In genomic region chr6:163711071-163711470, GRCh38 we compare ENCODE assay signal across 19 cellular contexts.
A peak's percentile ranks its signal among the peaks of the same experiment; 100 is the strongest.
DNase-seq lines count a peak whose midpoint lies in the region; ATAC-seq and TF ChIP-seq lines count a peak whose summit lies in the region.
"Had no signal": no experiment of that assay in that cellular context is flagged by ENCODE, and none has a peak within 500 bp of the region (broad histone marks: within the 10 kb centered on the region; RNA-seq: fewer than 3 reads in every experiment).

No MANE protein-coding gene starts in this region.

- H4K20me1 ChIP-seq in SU-DHL-6 (ENCODE audit: low read depth, low read length): no peaks in the 10 kb centered on the region

- H3K4me3 ChIP-seq in SU-DHL-6 (ENCODE audit: insufficient read depth, low read length, poor library complexity, severe bottlenecking): no peak overlapping the region
- H3K4me3 ChIP-seq in lung: no peak overlapping the region
- H3K4me3 ChIP-seq in transverse colon: no peak overlapping the region
- H3K4me3 ChIP-seq: ovary, skin epidermis had no signal

- no peaks in the 10 kb centered on the region for H3K9me2 ChIP-seq in SU-DHL-6 (replicated peaks; ENCODE audit: insufficient read depth, low read length)

- DNase-seq in activated naive CD4-positive, alpha-beta T cell treated with anti-CD3 and anti-CD28 coated beads for 36 hours: no peak
- no peak for DNase-seq in lung (ENCODE audit: low spot score)
- DNase-seq in transverse colon: no peak
- DNase-seq in cerebellar nuclear complex (lab: John Stamatoyannopoulos, UW): no peak
- no peak for DNase-seq in activated CD4-positive, alpha-beta memory T cell treated with anti-CD3 and anti-CD28 coated beads, Interleukin-2, amount 10 ng/mL, durations not matched to agents 7 days and 5 days
- DNase-seq: activated CD4-positive, alpha-beta T cell treated with anti-CD3 and anti-CD28 coated beads, Interleukin-2, amount 50 U/mL, for 4 hours; activated T-cell treated with anti-CD3 and anti-CD28 coated beads, Interleukin-2, amount 50 U/mL, for 24 hours; cortex of kidney; DMS53; foreskin melanocyte; NCI-H1436 treated with DMSO at 0.1 percent for 48 hours; stimulated activated CD4-positive, alpha-beta T cell treated with anti-CD3 and anti-CD28 coated beads, Interleukin-4, amount 100 ng/mL, for 1 hour had no signal

- H3K27me3 ChIP-seq in SU-DHL-6 (ENCODE audit: low read length) (no peaks in the 10 kb centered on the region), lung (ENCODE audit: control insufficient read depth, insufficient read depth) (no peaks in the 10 kb centered on the region), transverse colon (no peaks in the 10 kb centered on the region)
- H3K27me3 ChIP-seq: ovary had no signal

- H3K36me3 ChIP-seq in SU-DHL-6 (ENCODE audit: low read length): no peaks in the 10 kb centered on the region
- H3K36me3 ChIP-seq in lung (ENCODE audit: control insufficient read depth in 2 of 2, insufficient read depth in 2 of 2, low read length in 2 of 2): no peaks in the 10 kb centered on the region
- no peaks in the 10 kb centered on the region for H3K36me3 ChIP-seq in transverse colon
- H3K36me3 ChIP-seq: ovary had no signal

- peak overlapping the region; percentile 26 for H3K27ac Mint-ChIP-seq in activated naive CD4-positive, alpha-beta T cell treated with anti-CD3 and anti-CD28 coated beads, Interleukin-2, amount 50 U/mL, for 24 hours
- no peak overlapping the region for H3K27ac Mint-ChIP-seq in activated naive CD4-positive, alpha-beta T cell treated with anti-CD3 and anti-CD28 coated beads for 36 hours
- H3K27ac Mint-ChIP-seq in activated CD4-positive, alpha-beta memory T cell treated with anti-CD3 and anti-CD28 coated beads, Interleukin-2, amount 10 ng/mL, durations not matched to agents 7 days and 5 days: no peak overlapping the region
- H3K27ac Mint-ChIP-seq: activated naive CD8-positive, alpha-beta T cell; activated T-cell treated with anti-CD3 and anti-CD28 coated beads, Interleukin-2, amount 50 U/mL, for 24 hours had no signal

- H3K9me3 Mint-ChIP-seq in activated naive CD4-positive, alpha-beta T cell treated with anti-CD3 and anti-CD28 coated beads, Interleukin-2, amount 50 U/mL, for 24 hours: no peaks in the 10 kb centered on the region
- H3K9me3 Mint-ChIP-seq in activated naive CD4-positive, alpha-beta T cell treated with anti-CD3 and anti-CD28 coated beads for 36 hours: no peaks in the 10 kb centered on the region
- H3K9me3 Mint-ChIP-seq in activated CD4-positive, alpha-beta memory T cell treated with anti-CD3 and anti-CD28 coated beads, Interleukin-2, amount 10 ng/mL, durations not matched to agents 7 days and 5 days: no peaks in the 10 kb centered on the region
- H3K9me3 Mint-ChIP-seq: activated T-cell treated with anti-CD3 and anti-CD28 coated beads, Interleukin-2, amount 50 U/mL, for 24 hours had no signal

- POLR2A ChIA-PET in activated CD4-positive, alpha-beta memory T cell treated with anti-CD3 and anti-CD28 coated beads, Interleukin-2, amount 10 ng/mL, durations not matched to agents 7 days and 5 days (lab: Charles Lee): no interaction called here

- no peak for ATAC-seq in lung (ENCODE audit: insufficient read depth, low FRiP score)
- ATAC-seq in GM21619 (IDR thresholded peaks at IDR 0.05; ENCODE audit: unreplicated experiment): no peak

- H3K27ac ChIP-seq in SU-DHL-6 (ENCODE audit: low read depth, low read length): no peak overlapping the region
- peak overlapping the region; percentile 37 to 64 for H3K27ac ChIP-seq in lung (ENCODE audit: low read depth in 1 of 2, low read length in 1 of 2)
- peak overlapping the region in 3 of 4 donors; percentile 18 to 47 (median 28) for H3K27ac ChIP-seq in transverse colon
- H3K27ac ChIP-seq: C4-2B, ovary had no signal

- H3K4me1 Mint-ChIP-seq in activated naive CD4-positive, alpha-beta T cell treated with anti-CD3 and anti-CD28 coated beads, Interleukin-2, amount 50 U/mL, for 24 hours: no peaks in the 10 kb centered on the region
- peaks cover 7% of the 10 kb centered on the region for H3K4me1 Mint-ChIP-seq in activated naive CD4-positive, alpha-beta T cell treated with anti-CD3 and anti-CD28 coated beads for 36 hours (ENCODE audit: low read depth)
- peaks cover 3% of the 10 kb centered on the region for H3K4me1 Mint-ChIP-seq in activated CD4-positive, alpha-beta memory T cell treated with anti-CD3 and anti-CD28 coated beads, Interleukin-2, amount 10 ng/mL, durations not matched to agents 7 days and 5 days

- no peaks in the 10 kb centered on the region for H3K9me3 ChIP-seq in SU-DHL-6 (ENCODE audit: insufficient read depth, low read length)
- no peaks in the 10 kb centered on the region for H3K9me3 ChIP-seq in lung (ENCODE audit: control insufficient read depth in 2 of 2, insufficient read depth in 1 of 2, low read length in 1 of 2)
- no peaks in the 10 kb centered on the region for H3K9me3 ChIP-seq in transverse colon
- H3K9me3 ChIP-seq: ovary had no signal

- H3K4me1 ChIP-seq in lung (ENCODE audit: control insufficient read depth in 2 of 2, insufficient read depth in 2 of 2, low read length in 2 of 2): peaks cover 21 to 31% of the 10 kb centered on the region in 2 donors
- peaks cover 0 to 39% (median 0%) of the 10 kb centered on the region in 4 donors for H3K4me1 ChIP-seq in transverse colon

- no peak overlapping the region for H3K9ac ChIP-seq in SU-DHL-6 (ENCODE audit: low read length)

- CTCF ChIA-PET in activated naive CD4-positive, alpha-beta T cell treated with anti-CD3 and anti-CD28 coated beads for 36 hours (lab: Charles Lee): no interaction called here
- CTCF ChIA-PET in activated CD4-positive, alpha-beta memory T cell treated with anti-CD3 and anti-CD28 coated beads, Interleukin-2, amount 10 ng/mL, durations not matched to agents 7 days and 5 days (lab: Charles Lee): no interaction called here

- no peaks in the 10 kb centered on the region for H3K36me3 Mint-ChIP-seq in activated naive CD4-positive, alpha-beta T cell treated with anti-CD3 and anti-CD28 coated beads, Interleukin-2, amount 50 U/mL, for 24 hours
- no peaks in the 10 kb centered on the region for H3K36me3 Mint-ChIP-seq in activated naive CD4-positive, alpha-beta T cell treated with anti-CD3 and anti-CD28 coated beads for 36 hours (ENCODE audit: low read depth)
- H3K36me3 Mint-ChIP-seq in activated CD4-positive, alpha-beta memory T cell treated with anti-CD3 and anti-CD28 coated beads, Interleukin-2, amount 10 ng/mL, durations not matched to agents 7 days and 5 days (ENCODE audit: low read depth): no peaks in the 10 kb centered on the region
- H3K36me3 Mint-ChIP-seq: activated naive CD8-positive, alpha-beta T cell had no signal

- H3K4me2 ChIP-seq in SU-DHL-6 (ENCODE audit: low read depth, low read length, poor library complexity, severe bottlenecking): peak overlapping the region; percentile 4

- TF ChIP-seq CTCF in SU-DHL-6 (IDR thresholded peaks at IDR 0.05; ENCODE audit: insufficient read depth, low read length, poor library complexity, severe bottlenecking) (no peak), lung (IDR thresholded peaks at IDR 0.05; ENCODE audit: control extremely low read depth, extremely low read depth) (no peak), transverse colon (IDR thresholded peaks at IDR 0.05) (no peak)

- no peak overlapping the region for H2AFZ ChIP-seq in SU-DHL-6 (ENCODE audit: low read depth, low read length, severe bottlenecking)

- H3K27me3 Mint-ChIP-seq in activated naive CD4-positive, alpha-beta T cell treated with anti-CD3 and anti-CD28 coated beads, Interleukin-2, amount 50 U/mL, for 24 hours: no peaks in the 10 kb centered on the region
- peaks cover 8% of the 10 kb centered on the region for H3K27me3 Mint-ChIP-seq in activated naive CD4-positive, alpha-beta T cell treated with anti-CD3 and anti-CD28 coated beads for 36 hours (ENCODE audit: low read depth)
- H3K27me3 Mint-ChIP-seq in activated CD4-positive, alpha-beta memory T cell treated with anti-CD3 and anti-CD28 coated beads, Interleukin-2, amount 10 ng/mL, durations not matched to agents 7 days and 5 days: peaks cover 5% of the 10 kb centered on the region

- WGBS in lung, 2 donors: 75 to 76% methylated on average over 5 of the region's 5 CpGs
- 71 to 100% methylated on average over 1 to 5 of the region's 5 CpGs for WGBS in transverse colon (ENCODE audit: low coverage in 1 of 2), 2 donors

- TF ChIP-seq EP300 in transverse colon (IDR thresholded peaks at IDR 0.05; ENCODE audit: low read depth): no peak

- no peak overlapping the region for H3K4me3 Mint-ChIP-seq in activated naive CD4-positive, alpha-beta T cell treated with anti-CD3 and anti-CD28 coated beads, Interleukin-2, amount 50 U/mL, for 24 hours
- H3K4me3 Mint-ChIP-seq in activated naive CD4-positive, alpha-beta T cell treated with anti-CD3 and anti-CD28 coated beads for 36 hours: no peak overlapping the region
- H3K4me3 Mint-ChIP-seq in activated CD4-positive, alpha-beta memory T cell treated with anti-CD3 and anti-CD28 coated beads, Interleukin-2, amount 10 ng/mL, durations not matched to agents 7 days and 5 days: no peak overlapping the region
- H3K4me3 Mint-ChIP-seq: activated naive CD8-positive, alpha-beta T cell; activated T-cell treated with anti-CD3 and anti-CD28 coated beads, Interleukin-2, amount 50 U/mL, for 24 hours had no signal

- H3F3A ChIP-seq in SU-DHL-6 (ENCODE audit: insufficient read depth): peaks cover 21% of the 10 kb centered on the region

- intact Hi-C loops in activated naive CD4-positive, alpha-beta T cell treated with anti-CD3 and anti-CD28 coated beads for 36 hours (cut with micrococcal nuclease): no loop called here
- intact Hi-C loops in transverse colon (cut with DNase I; ENCODE audit: low total_unique reads): no loop called here

- no peak for TF ChIP-seq POLR2A in transverse colon (IDR thresholded peaks at IDR 0.05)

- no peaks in the 10 kb centered on the region for H3K79me2 ChIP-seq in SU-DHL-6 (ENCODE audit: insufficient read depth, low read length)

- in situ Hi-C loops in transverse colon (cut with MboI; ENCODE audit: low pct_ligation_motif_present in 1 of 4, low pct_unique_long_range_greater_than_20kb in 1 of 4, low sequenced_read_pairs in 3 of 4): no loop called here
